In the genomic region with DNA sequence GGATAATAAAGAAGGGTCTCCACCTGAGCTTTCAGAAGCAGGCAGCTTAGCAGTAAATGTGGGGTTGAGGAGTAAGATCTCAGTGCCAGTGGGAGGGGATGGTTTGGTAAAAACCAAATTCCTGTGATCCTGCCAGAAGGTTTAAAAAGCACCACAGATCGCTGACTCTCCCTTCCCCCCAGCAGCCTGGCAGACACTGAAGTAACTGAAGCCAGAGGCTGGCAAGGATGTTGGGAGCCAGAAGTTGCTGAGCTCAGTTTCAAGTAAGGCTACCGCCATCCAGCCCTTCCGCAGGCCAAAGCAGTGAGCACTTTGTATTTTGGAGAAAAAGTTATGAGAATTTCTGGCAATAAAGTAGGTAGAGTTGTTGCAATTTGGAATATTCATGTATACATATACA, we compare ENCODE assay signal across 17 cellular contexts.
"Had no signal": no experiment of that assay in that cellular context is flagged by ENCODE, and none has a peak within 500 bp of the region (broad histone marks: within the 10 kb centered on the region; RNA-seq: fewer than 3 reads in every experiment).

No MANE protein-coding gene starts in this region.

- ATAC-seq: activated CD4-positive, alpha-beta T cell treated with anti-CD3 and anti-CD28 coated beads for 36 hours; left lung; mucosa of descending colon had no signal

- H3K4me3 Mint-ChIP-seq: activated CD4-positive, alpha-beta T cell treated with anti-CD3 and anti-CD28 coated beads for 36 hours; activated naive CD8-positive, alpha-beta T cell; memory B cell; naive thymus-derived CD4-positive, alpha-beta T cell had no signal

- H3K27ac ChIP-seq: left lung, pancreas had no signal

- H3K9me3 ChIP-seq: left lung, mucosa of descending colon, pancreas, transverse colon, uterus had no signal

- H3K9me3 Mint-ChIP-seq: memory B cell had no signal

- H3K4me3 ChIP-seq: dorsolateral prefrontal cortex, left lung, mucosa of descending colon, pancreas, transverse colon, uterus had no signal

- DNase-seq: activated CD4-positive, alpha-beta T cell treated with anti-CD3 and anti-CD28 coated beads for 36 hours; activated CD4-positive, alpha-beta T cell treated with anti-CD3 and anti-CD28 coated beads, Interleukin-2, amount 50 U/mL, for 48 hours; foreskin melanocyte; kidney; left lung; mucosa of descending colon; naive thymus-derived CD4-positive, alpha-beta T cell; pancreas; stimulated activated CD4-positive, alpha-beta T cell treated with anti-CD3 and anti-CD28 coated beads, Interleukin-2, amount 100 ng/mL, for 24 hours; stimulated activated naive CD4-positive, alpha-beta T cell treated with Interleukin-2 at 50 U/mL for 16 hours; SW 1271; T-helper 2 cell; transverse colon; uterus had no signal

- H3K36me3 Mint-ChIP-seq: activated naive CD8-positive, alpha-beta T cell; memory B cell; naive thymus-derived CD4-positive, alpha-beta T cell had no signal

- H3K4me1 ChIP-seq: left lung, pancreas, uterus had no signal

- H3K27me3 Mint-ChIP-seq: memory B cell had no signal

- H3K27ac Mint-ChIP-seq: activated CD4-positive, alpha-beta T cell treated with anti-CD3 and anti-CD28 coated beads for 36 hours; activated naive CD8-positive, alpha-beta T cell; memory B cell; naive thymus-derived CD4-positive, alpha-beta T cell had no signal

- H3K36me3 ChIP-seq: left lung, pancreas, transverse colon, uterus had no signal

- H3K27me3 ChIP-seq: dorsolateral prefrontal cortex, left lung, pancreas, transverse colon, uterus had no signal
